ENCODE assay signal across 4 cellular contexts in genomic region chr11:119017377-119017776, GRCh38. TPM values are rescaled to one million over a fixed set of nuclear protein-coding genes. Genes with fewer than 3 reads are reported as not detected.
DNase-seq lines count a peak whose midpoint lies in the region; ATAC-seq and TF ChIP-seq lines count a peak whose summit lies in the region.
"Not testable (repeated sequence)": the region's sequence is repeated elsewhere in the genome, so short reads cannot be mapped to it uniquely, and the experiment has no call there.

No MANE protein-coding gene starts in this region.

- H3K9me3 Mint-ChIP-seq in T-helper 1 cell treated with Interleukin-12 subunit alpha and Interleukin-12 subunit beta and Interleukin-4 antibody, amounts not matched to agents 30 μg/mL and 1 μg/mL, for 36 hours; endothelial cell (ENCODE audit: unreplicated experiment); natural killer cell treated with Interleukin-12 subunit alpha and Interleukin-12 subunit beta and Interleukin-15 and Interleukin-18, amount 100 ng/mL, for 72 hours: not testable (repeated sequence)

- not testable (repeated sequence) for ATAC-seq in natural killer cell treated with Interleukin-12 subunit alpha and Interleukin-12 subunit beta and Interleukin-15 and Interleukin-18, amount 100 ng/mL, for 72 hours

- TF ChIP-seq CTCF in AG10803 (conservative IDR thresholded peaks at IDR 0.05; ENCODE audit: low read length); endothelial cell (IDR thresholded peaks at IDR 0.05; ENCODE audit: unreplicated experiment): not testable (repeated sequence)

- peaks cover 29% of the 10 kb centered on the region for H3K4me1 Mint-ChIP-seq in T-helper 1 cell treated with Interleukin-12 subunit alpha and Interleukin-12 subunit beta and Interleukin-4 antibody, amounts not matched to agents 30 μg/mL and 1 μg/mL, for 36 hours (ENCODE audit: low read depth)
- peaks cover 14% of the 10 kb centered on the region for H3K4me1 Mint-ChIP-seq in endothelial cell (ENCODE audit: unreplicated experiment)
- peaks cover 27 to 37% of the 10 kb centered on the region in 2 donors for H3K4me1 Mint-ChIP-seq in natural killer cell treated with Interleukin-12 subunit alpha and Interleukin-12 subunit beta and Interleukin-15 and Interleukin-18, amount 100 ng/mL, for 72 hours (ENCODE audit: low read depth in 2 of 2)

- H3K27me3 Mint-ChIP-seq in T-helper 1 cell treated with Interleukin-12 subunit alpha and Interleukin-12 subunit beta and Interleukin-4 antibody, amounts not matched to agents 30 μg/mL and 1 μg/mL, for 36 hours (ENCODE audit: low read depth); endothelial cell (ENCODE audit: unreplicated experiment); natural killer cell treated with Interleukin-12 subunit alpha and Interleukin-12 subunit beta and Interleukin-15 and Interleukin-18, amount 100 ng/mL, for 72 hours: not testable (repeated sequence)

- peak overlapping the region; percentile 100 for H3K4me3 Mint-ChIP-seq in T-helper 1 cell treated with Interleukin-12 subunit alpha and Interleukin-12 subunit beta and Interleukin-4 antibody, amounts not matched to agents 30 μg/mL and 1 μg/mL, for 36 hours
- peak overlapping the region; percentile 100 for H3K4me3 Mint-ChIP-seq in endothelial cell (ENCODE audit: unreplicated experiment)
- peak overlapping the region; percentile 95 for H3K4me3 Mint-ChIP-seq in natural killer cell treated with Interleukin-12 subunit alpha and Interleukin-12 subunit beta and Interleukin-15 and Interleukin-18, amount 100 ng/mL, for 72 hours

- peak overlapping the region; percentile 100 for H3K4me3 ChIP-seq in AG10803 (ENCODE audit: low read length)

- not testable (repeated sequence) for DNase-seq in AG10803 (ENCODE audit: low read depth); endothelial cell (ENCODE audit: low spot score); natural killer cell treated with Interleukin-12 subunit alpha and Interleukin-12 subunit beta and Interleukin-15 and Interleukin-18, amount 100 ng/mL, for 72 hours (ENCODE audit: low spot score)

- peak overlapping the region; percentile 100 for H3K27ac Mint-ChIP-seq in T-helper 1 cell treated with Interleukin-12 subunit alpha and Interleukin-12 subunit beta and Interleukin-4 antibody, amounts not matched to agents 30 μg/mL and 1 μg/mL, for 36 hours
- peak overlapping the region; percentile 86 for H3K27ac Mint-ChIP-seq in endothelial cell (ENCODE audit: unreplicated experiment)
- peak overlapping the region; percentile 97 to 100 for H3K27ac Mint-ChIP-seq in natural killer cell treated with Interleukin-12 subunit alpha and Interleukin-12 subunit beta and Interleukin-15 and Interleukin-18, amount 100 ng/mL, for 72 hours

- peaks cover 71% of the 10 kb centered on the region for H3K36me3 Mint-ChIP-seq in T-helper 1 cell treated with Interleukin-12 subunit alpha and Interleukin-12 subunit beta and Interleukin-4 antibody, amounts not matched to agents 30 μg/mL and 1 μg/mL, for 36 hours (ENCODE audit: low read depth)
- H3K36me3 Mint-ChIP-seq in endothelial cell (ENCODE audit: low read depth, unreplicated experiment) = peaks cover 30% of the 10 kb centered on the region
- peaks cover 41% of the 10 kb centered on the region for H3K36me3 Mint-ChIP-seq in natural killer cell treated with Interleukin-12 subunit alpha and Interleukin-12 subunit beta and Interleukin-15 and Interleukin-18, amount 100 ng/mL, for 72 hours

RNA-seq across cellular contexts. Expression of gene RPS25, which starts 0.8 kb away (rescaled TPM):
- total RNA-seq in endothelial cell (ENCODE audit: unreplicated experiment) = 1,293 TPM
- total RNA-seq in natural killer cell treated with Interleukin-12 subunit alpha and Interleukin-12 subunit beta and Interleukin-15 and Interleukin-18, amount 100 ng/mL, for 72 hours = 100 to 1,000 TPM; 711 to 875 TPM

RNA-seq across cellular contexts. Expression of gene TRAPPC4, which starts 1.2 kb away (rescaled TPM):
- total RNA-seq in endothelial cell (ENCODE audit: unreplicated experiment) = 60.4 TPM
- total RNA-seq in natural killer cell treated with Interleukin-12 subunit alpha and Interleukin-12 subunit beta and Interleukin-15 and Interleukin-18, amount 100 ng/mL, for 72 hours = 10 to 100 TPM; 76.3 to 82.3 TPM

RNA-seq across cellular contexts. Expression of gene SLC37A4, which starts 13.3 kb away (rescaled TPM):
- total RNA-seq in endothelial cell (ENCODE audit: unreplicated experiment) = 21.9 TPM
- total RNA-seq in natural killer cell treated with Interleukin-12 subunit alpha and Interleukin-12 subunit beta and Interleukin-15 and Interleukin-18, amount 100 ng/mL, for 72 hours = 10 to 100 TPM; 20.3 to 32.6 TPM

RNA-seq across cellular contexts. Expression of gene CENATAC, which starts 19.4 kb away (rescaled TPM):
- 34.7 TPM for total RNA-seq in endothelial cell (ENCODE audit: unreplicated experiment)
- total RNA-seq in natural killer cell treated with Interleukin-12 subunit alpha and Interleukin-12 subunit beta and Interleukin-15 and Interleukin-18, amount 100 ng/mL, for 72 hours = 10 to 100 TPM; 53.4 to 97.8 TPM

RNA-seq across cellular contexts. Expression of gene HYOU1, which starts 39.6 kb away (rescaled TPM):
- total RNA-seq in endothelial cell (ENCODE audit: unreplicated experiment) = 243 TPM
- total RNA-seq in natural killer cell treated with Interleukin-12 subunit alpha and Interleukin-12 subunit beta and Interleukin-15 and Interleukin-18, amount 100 ng/mL, for 72 hours = 100 to 1,000 TPM; 259 to 333 TPM
